In the genomic region with DNA sequence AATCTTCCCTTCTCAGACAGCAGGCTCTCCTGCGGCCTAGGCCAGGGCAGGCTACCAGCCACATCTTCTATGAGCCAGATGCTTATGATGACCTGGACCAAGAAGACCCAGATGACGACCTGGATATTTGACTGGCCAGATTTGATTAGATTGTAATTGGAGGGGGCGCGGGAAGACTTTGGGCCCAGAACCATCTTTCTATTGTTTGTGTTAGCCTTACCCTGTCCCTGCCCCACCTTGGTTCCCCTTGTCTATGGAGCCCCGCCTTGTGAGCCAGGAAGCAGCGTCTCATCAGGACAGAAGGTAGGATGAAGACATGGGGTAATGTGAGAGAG, we compare ENCODE assay signal across 14 cellular contexts. TPM values are rescaled to one million over a fixed set of nuclear protein-coding genes. Genes with fewer than 3 reads are reported as not detected.
DNase-seq lines count a peak whose midpoint lies in the region; ATAC-seq and TF ChIP-seq lines count a peak whose summit lies in the region.
"Had no signal": no experiment of that assay in that cellular context is flagged by ENCODE, and none has a peak within 500 bp of the region (broad histone marks: within the 10 kb centered on the region; RNA-seq: fewer than 3 reads in every experiment).

No MANE protein-coding gene starts in this region.

- TF ChIP-seq CTCF in GM23338 (conservative IDR thresholded peaks at IDR 0.05; ENCODE audit: low read depth in 2 of 2) (no peak), mammary epithelial cell (conservative IDR thresholded peaks at IDR 0.05 in 1 of 2, IDR thresholded peaks at IDR 0.05 in 1 of 2; ENCODE audit: extremely low read depth in 1 of 2, insufficient read depth in 1 of 2, low read depth in 1 of 2, low read length in 2 of 2) (no peak)

- no peak overlapping the region for H3K4me2 ChIP-seq in GM23338
- H3K4me2 ChIP-seq in mammary epithelial cell (ENCODE audit: insufficient read depth, low read depth, low read length) = peak overlapping the region; percentile 2

- in situ Hi-C loops in mammary epithelial cell (cut with MboI; ENCODE audit: low sequenced_read_pairs in 2 of 2) = no loop called here

- intact Hi-C loops in mammary epithelial cell (cut with micrococcal nuclease) = no loop called here

- peaks cover 33% of the 10 kb centered on the region for H3K27me3 Mint-ChIP-seq in GM23338 (ENCODE audit: insufficient read depth, low read depth, poor library complexity)
- H3K27me3 Mint-ChIP-seq in naive thymus-derived CD8-positive, alpha-beta T cell = peaks cover 0 to 3% (median 0%) of the 10 kb centered on the region in 5 donors

- H3K27ac ChIP-seq in GM23338 (ENCODE audit: low read depth) (peak overlapping the region; percentile 66), mammary epithelial cell (ENCODE audit: insufficient read depth, low read depth, low read length) (peak overlapping the region; percentile 12)
- H3K27ac ChIP-seq: cardiac muscle cell, SJSA1 had no signal

- ATAC-seq in GM23338 = no peak
- no peak for ATAC-seq in naive thymus-derived CD8-positive, alpha-beta T cell
- no peak for ATAC-seq in GM19035 (IDR thresholded peaks at IDR 0.05; ENCODE audit: unreplicated experiment)

- peaks cover 25% of the 10 kb centered on the region for H3K4me1 Mint-ChIP-seq in GM23338
- H3K4me1 Mint-ChIP-seq in naive thymus-derived CD8-positive, alpha-beta T cell = peaks cover 19 to 33% (median 29%) of the 10 kb centered on the region in 4 donors

- peak overlapping the region; percentile 91; the same call in 1 of the 3 replicates for H3K4me3 Mint-ChIP-seq in GM23338
- peak overlapping the region in 1 of 10 donors; percentile 66 for H3K4me3 Mint-ChIP-seq in naive thymus-derived CD8-positive, alpha-beta T cell

- peaks cover 57% of the 10 kb centered on the region for H3K36me3 Mint-ChIP-seq in GM23338 (ENCODE audit: low read depth)
- H3K36me3 Mint-ChIP-seq in naive thymus-derived CD8-positive, alpha-beta T cell = peaks cover 0 to 42% (median 2%) of the 10 kb centered on the region in 3 donors

- peaks cover 27% of the 10 kb centered on the region for H3K79me2 ChIP-seq in GM23338 (replicated peaks; ENCODE audit: insufficient read depth)
- peaks cover 2% of the 10 kb centered on the region for H3K79me2 ChIP-seq in mammary epithelial cell (ENCODE audit: insufficient read depth, low read length)

- H3K4me3 ChIP-seq in GM23338 = no peak overlapping the region
- no peak overlapping the region for H3K4me3 ChIP-seq in mammary epithelial cell (replicated peaks in 1 of 3; ENCODE audit: insufficient read depth in 1 of 3, low read depth in 2 of 3, low read length in 3 of 3)
- H3K4me3 ChIP-seq: cardiac muscle cell, SJSA1 had no signal

- no peaks in the 10 kb centered on the region; the same call in 2 of the 3 replicates for H3K9me3 Mint-ChIP-seq in GM23338
- no peaks in the 10 kb centered on the region for H3K9me3 Mint-ChIP-seq in naive thymus-derived CD8-positive, alpha-beta T cell

- H3K9me2 ChIP-seq in GM23338 (ENCODE audit: insufficient read depth) = no peaks in the 10 kb centered on the region

- TSS peak; percentile 33 for BruUV-seq in mammary epithelial cell (replicated peaks; lab: Mats Ljungman, UMichigan)

- H3K9me3 ChIP-seq in mammary epithelial cell (replicated peaks; ENCODE audit: insufficient read depth, low read length) = no peaks in the 10 kb centered on the region
- H3K9me3 ChIP-seq: SJSA1 had no signal

- no peak overlapping the region for H3K9ac ChIP-seq in mammary epithelial cell (ENCODE audit: insufficient read depth, low read length)

- WGBS in mammary epithelial cell (ENCODE audit: low coverage, missing lambda C conversion rate) = 95% methylated on average over 6 of the region's 6 CpGs

- H3K27ac Mint-ChIP-seq in GM23338 = peak overlapping the region; percentile 67
- peak overlapping the region; percentile 24 to 90 (median 53) for H3K27ac Mint-ChIP-seq in naive thymus-derived CD8-positive, alpha-beta T cell

- CTCF ChIA-PET in mammary epithelial cell (lab: Charles Lee; ENCODE audit: low non-redundant PET) = no interaction called here

- H4K20me1 ChIP-seq in GM23338 (replicated peaks; ENCODE audit: insufficient read depth) = peaks cover 20% of the 10 kb centered on the region; the same call in 1 of the 2 replicates
- no peaks in the 10 kb centered on the region for H4K20me1 ChIP-seq in mammary epithelial cell (ENCODE audit: insufficient read depth, low read length)

- H3K4me1 ChIP-seq in GM23338 (ENCODE audit: insufficient read depth) (peaks cover 9% of the 10 kb centered on the region), mammary epithelial cell (ENCODE audit: insufficient read depth, low read length) (peaks cover 43% of the 10 kb centered on the region)

- POLR2A ChIA-PET in naive thymus-derived CD8-positive, alpha-beta T cell (lab: Charles Lee) = interaction anchor here (0.6 to 3.0 kb wide), 6 partner anchors 10 to 666 kb away, joined by 3 to 17 read pairs (median 5); a partner anchor contains a TSS

- no peaks in the 10 kb centered on the region for H3K27me3 ChIP-seq in GM23338 (ENCODE audit: insufficient read depth)
- H3K27me3 ChIP-seq in mammary epithelial cell (ENCODE audit: insufficient read depth, low read length) = no peaks in the 10 kb centered on the region

- dilution Hi-C loops in mammary epithelial cell (cut with HindIII; ENCODE audit: low sequenced_read_pairs) = no loop called here

- H3F3A ChIP-seq in GM23338 (replicated peaks; ENCODE audit: low read depth) = peaks cover 26% of the 10 kb centered on the region

- no peak overlapping the region for H2AFZ ChIP-seq in GM23338
- no peak overlapping the region for H2AFZ ChIP-seq in mammary epithelial cell (ENCODE audit: low read depth, low read length)

- H3K36me3 ChIP-seq in GM23338 (ENCODE audit: insufficient read depth) = peaks cover 23% of the 10 kb centered on the region
- peaks cover 6% of the 10 kb centered on the region for H3K36me3 ChIP-seq in mammary epithelial cell (ENCODE audit: insufficient read depth, low read length)

- DNase-seq in GM23338 (ENCODE audit: low spot score) = no peak
- DNase-seq in mammary epithelial cell = no peak
- DNase-seq in naive thymus-derived CD8-positive, alpha-beta T cell = no peak
- no peak for DNase-seq in NCI-H69 (lab: John Stamatoyannopoulos, UW)
- no peak for DNase-seq in ureter (ENCODE audit: low spot score)
- DNase-seq: activated naive CD4-positive, alpha-beta T cell; kidney glomerular epithelial cell; NCI-H2171 treated with DMSO at 0.1 percent for 48 hours; stimulated activated CD4-positive, alpha-beta T cell treated with anti-CD3 and anti-CD28 coated beads, Interleukin-4, amount 100 ng/mL, for 4 hours; stimulated activated naive CD4-positive, alpha-beta T cell had no signal

TF ChIP-seq in GM23338, 12 proteins besides CTCF, POLR2A, EP300 and RAD21 (continues in another document):
- TF ChIP-seq ZNF114 (CRISPR knock-in tag; IDR thresholded peaks at IDR 0.05) = no peak
- TF ChIP-seq NANOG (IDR thresholded peaks at IDR 0.05; ENCODE audit: borderline replicate concordance) = no peak
- TF ChIP-seq, protein P1, sequence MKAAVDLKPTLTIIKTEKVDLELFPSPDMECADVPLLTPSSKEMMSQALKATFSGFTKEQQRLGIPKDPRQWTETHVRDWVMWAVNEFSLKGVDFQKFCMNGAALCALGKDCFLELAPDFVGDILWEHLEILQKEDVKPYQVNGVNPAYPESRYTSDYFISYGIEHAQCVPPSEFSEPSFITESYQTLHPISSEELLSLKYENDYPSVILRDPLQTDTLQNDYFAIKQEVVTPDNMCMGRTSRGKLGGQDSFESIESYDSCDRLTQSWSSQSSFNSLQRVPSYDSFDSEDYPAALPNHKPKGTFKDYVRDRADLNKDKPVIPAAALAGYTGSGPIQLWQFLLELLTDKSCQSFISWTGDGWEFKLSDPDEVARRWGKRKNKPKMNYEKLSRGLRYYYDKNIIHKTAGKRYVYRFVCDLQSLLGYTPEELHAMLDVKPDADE (IDR thresholded peaks at IDR 0.05) = no peak
- TF ChIP-seq JUNB (IDR thresholded peaks at IDR 0.05; ENCODE audit: unreplicated experiment) = no peak

RNA-seq across cellular contexts. Expression of a gene that starts 2.8 kb away (rescaled TPM):
- 111 and 117 TPM in 2 replicates for total RNA-seq in GM23338 (2014; rRNA removed; shearing (Covaris generic))
- polyA plus RNA-seq in GM23338 (2016; fragmentation: Nextera tagmentation; extraction: Ambion mirVana) (46.1 and 50.7 TPM in 2 replicates), mammary epithelial cell (10.4 TPM)
- total RNA-seq in mammary epithelial cell (10 to 100 TPM in 1 of 2 donors, 1 to 10 TPM in 1; 5.0 to 57.8 TPM), ureter (157 TPM)
- polyA minus RNA-seq in mammary epithelial cell = 3.2 TPM
- total RNA-seq in naive thymus-derived CD8-positive, alpha-beta T cell = 1 to 10 TPM; 4.2 to 7.4 TPM
- polyA plus RNA-seq in naive thymus-derived CD8-positive, alpha-beta T cell = 1 to 10 TPM; 5.7 to 8.6 (median 7.1) TPM
- total RNA-seq: myocyte, SJSA1 had no signal

RNA-seq across cellular contexts. Expression of a gene that starts 7.5 kb away (rescaled TPM):
- total RNA-seq in GM23338 (2014; rRNA removed; shearing (Covaris generic)) = 23.2 and 41.4 TPM in 2 replicates
- polyA plus RNA-seq in GM23338 (2016; fragmentation: Nextera tagmentation; extraction: Ambion mirVana) (38.3 and 40.9 TPM in 2 replicates), mammary epithelial cell (39.3 TPM)
- total RNA-seq in mammary epithelial cell (10 to 100 TPM; 18.8 to 52.0 TPM), ureter (46.3 TPM)
- polyA minus RNA-seq in mammary epithelial cell = 46.8 TPM
- 10 to 100 TPM; 35.1 to 36.1 TPM for total RNA-seq in naive thymus-derived CD8-positive, alpha-beta T cell
- 10 to 100 TPM; 55.5 to 94.0 (median 70.8) TPM for polyA plus RNA-seq in naive thymus-derived CD8-positive, alpha-beta T cell

RNA-seq across cellular contexts. Expression of a gene that starts 8.0 kb away (rescaled TPM):
- 93.4 and 109 TPM in 2 replicates for total RNA-seq in GM23338 (2014; rRNA removed; shearing (Covaris generic))
- polyA plus RNA-seq in GM23338 (2016; fragmentation: Nextera tagmentation; extraction: Ambion mirVana) (48.1 and 55.2 TPM in 2 replicates), mammary epithelial cell (110 TPM)
- total RNA-seq in mammary epithelial cell (100 to 1,000 TPM in 1 of 2 donors, 10 to 100 TPM in 1; 28.2 to 122 TPM), ureter (116 TPM)
- polyA minus RNA-seq in mammary epithelial cell = 263 TPM
- total RNA-seq in naive thymus-derived CD8-positive, alpha-beta T cell = 100 to 1,000 TPM; 138 to 142 TPM
- polyA plus RNA-seq in naive thymus-derived CD8-positive, alpha-beta T cell = 10 to 100 TPM; 33.6 to 42.3 (median 39.7) TPM

RNA-seq across cellular contexts. Expression of a gene that starts 17.3 kb away (rescaled TPM):
- total RNA-seq in GM23338 (2014; rRNA removed; shearing (Covaris generic)) = 88.8 and 128 TPM in 2 replicates
- polyA plus RNA-seq in GM23338 (2016; fragmentation: Nextera tagmentation; extraction: Ambion mirVana) (497 and 520 TPM in 2 replicates), mammary epithelial cell (326 TPM)
- total RNA-seq in mammary epithelial cell (100 to 1,000 TPM; 116 to 204 TPM), ureter (453 TPM)
- polyA minus RNA-seq in mammary epithelial cell = 296 TPM
- total RNA-seq in naive thymus-derived CD8-positive, alpha-beta T cell = 100 to 1,000 TPM; 268 to 280 TPM
- 100 to 1,000 TPM; 799 to 964 (median 817) TPM for polyA plus RNA-seq in naive thymus-derived CD8-positive, alpha-beta T cell

RNA-seq across cellular contexts. Expression of a gene that starts 20.3 kb away (rescaled TPM):
- total RNA-seq in GM23338 (2014; rRNA removed; shearing (Covaris generic)) = 33.2 and 51.0 TPM in 2 replicates
- 35.4 and 36.6 TPM in 2 replicates for polyA plus RNA-seq in GM23338 (2016; fragmentation: Nextera tagmentation; extraction: Ambion mirVana)
- 10 to 100 TPM; 36.7 to 53.6 TPM for total RNA-seq in mammary epithelial cell
- polyA plus RNA-seq in mammary epithelial cell = 39.8 TPM
- 26.2 TPM for polyA minus RNA-seq in mammary epithelial cell
- 10 to 100 TPM; 49.9 to 53.9 TPM for total RNA-seq in naive thymus-derived CD8-positive, alpha-beta T cell
- 10 to 100 TPM; 18.1 to 35.7 (median 22.2) TPM for polyA plus RNA-seq in naive thymus-derived CD8-positive, alpha-beta T cell
- total RNA-seq in ureter = 37.6 TPM
